In genomic region chr11:116644201-116644947, GRCh38 we compare ENCODE assay signal across 17 cellular contexts.
DNase-seq lines count a peak whose midpoint lies in the region; ATAC-seq and TF ChIP-seq lines count a peak whose summit lies in the region.
"Had no signal": no experiment of that assay in that cellular context is flagged by ENCODE, and none has a peak within 500 bp of the region (broad histone marks: within the 10 kb centered on the region; RNA-seq: fewer than 3 reads in every experiment).

No MANE protein-coding gene starts in this region.

- H3K4me3 ChIP-seq in coronary artery (no peak overlapping the region), osteoblast (ENCODE audit: insufficient read depth, low read length) (no peak overlapping the region)
- H3K4me3 ChIP-seq: HAP-1, MG63, SJCRH30 had no signal

- H3K9me3 Mint-ChIP-seq in activated T-cell treated with anti-CD3 and anti-CD28 coated beads, Interleukin-2, amount 50 U/mL, for 72 hours, result no peaks in the 10 kb centered on the region

- H3K27ac ChIP-seq in coronary artery (no peak overlapping the region), osteoblast (ENCODE audit: low read depth, low read length) (no peak overlapping the region)
- H3K27ac ChIP-seq: SJCRH30 had no signal

- DNase-seq in NCI-H2227 (lab: John Stamatoyannopoulos, UW; ENCODE audit: unreplicated experiment) (peak; percentile 27), NCI-H2227 treated with DMSO at 0.1 percent for 48 hours (lab: John Stamatoyannopoulos, UW) (no peak), D341Med (ENCODE audit: low spot score) (peak; percentile 17), coronary artery (ENCODE audit: low spot score) (peak; percentile 43), osteoblast (ENCODE audit: insufficient read length, low spot score, missing footprints) (peak; percentile 84), posterior cingulate gyrus (no peak)
- no peak for DNase-seq in activated T-cell treated with anti-CD3 and anti-CD28 coated beads, Interleukin-2, amount 50 U/mL, for 72 hours
- DNase-seq: DMS79 treated with DMSO at 0.1 percent for 48 hours, Kasumi-1, MG63, NCI-H1436, NCI-H187 treated with DMSO at 0.1 percent for 48 hours, NCI-H2107, SJCRH30 had no signal

- H4K20me1 ChIP-seq in osteoblast (ENCODE audit: insufficient read depth, low read length), result no peaks in the 10 kb centered on the region

- no peak for TF ChIP-seq CTCF in coronary artery (IDR thresholded peaks at IDR 0.05)
- no peak for TF ChIP-seq CTCF in osteoblast (IDR thresholded peaks at IDR 0.05; ENCODE audit: extremely low read depth, low read depth, low read length)

- H3K4me2 ChIP-seq in osteoblast (ENCODE audit: insufficient read depth, low read length), result no peak overlapping the region

- no peak overlapping the region for H3K27ac Mint-ChIP-seq in activated T-cell treated with anti-CD3 and anti-CD28 coated beads, Interleukin-2, amount 50 U/mL, for 72 hours
- H3K27ac Mint-ChIP-seq: B cell, CD14-positive monocyte had no signal

- no peaks in the 10 kb centered on the region for H3K36me3 ChIP-seq in osteoblast (ENCODE audit: insufficient read depth, low read length)
- H3K36me3 ChIP-seq: HAP-1, MG63, SJCRH30 had no signal

- no peaks in the 10 kb centered on the region for H3K9me3 ChIP-seq in osteoblast (ENCODE audit: low read depth, low read length)
- H3K9me3 ChIP-seq: HAP-1, SJCRH30 had no signal

- H3K4me1 Mint-ChIP-seq in activated T-cell treated with anti-CD3 and anti-CD28 coated beads, Interleukin-2, amount 50 U/mL, for 72 hours (ENCODE audit: low read depth), result no peaks in the 10 kb centered on the region
- H3K4me1 Mint-ChIP-seq: B cell, CD14-positive monocyte had no signal

- no peaks in the 10 kb centered on the region for H3K79me2 ChIP-seq in osteoblast (ENCODE audit: insufficient read depth, low read length)

- peaks cover 7% of the 10 kb centered on the region for H3K27me3 Mint-ChIP-seq in activated T-cell treated with anti-CD3 and anti-CD28 coated beads, Interleukin-2, amount 50 U/mL, for 72 hours (ENCODE audit: low read depth)

- no peaks in the 10 kb centered on the region for H3K36me3 Mint-ChIP-seq in activated T-cell treated with anti-CD3 and anti-CD28 coated beads, Interleukin-2, amount 50 U/mL, for 72 hours (ENCODE audit: insufficient read depth in 2 of 2)
- H3K36me3 Mint-ChIP-seq: CD14-positive monocyte had no signal

- no peak for ATAC-seq in activated T-cell treated with anti-CD3 and anti-CD28 coated beads, Interleukin-2, amount 50 U/mL, for 72 hours (replicated peaks in 1 of 2)

- H3K4me3 Mint-ChIP-seq in activated T-cell treated with anti-CD3 and anti-CD28 coated beads, Interleukin-2, amount 50 U/mL, for 72 hours, result no peak overlapping the region
- H3K4me3 Mint-ChIP-seq: B cell, CD14-positive monocyte had no signal

- H3K4me1 ChIP-seq in osteoblast (ENCODE audit: insufficient read depth, low read length), result no peaks in the 10 kb centered on the region
- H3K4me1 ChIP-seq: HAP-1, SJCRH30 had no signal

- H3K27me3 ChIP-seq in osteoblast (ENCODE audit: insufficient read depth, low read length), result no peaks in the 10 kb centered on the region
- H3K27me3 ChIP-seq: MG63, SJCRH30 had no signal

- H2AFZ ChIP-seq in osteoblast (ENCODE audit: low read length), result no peak overlapping the region

- intact Hi-C loops in posterior cingulate gyrus (cut with DNase I), result no loop called here

Comparison
In these comparisons a context has a peak if more than half of its experiments do, and no peak if none do; other contexts are left out.
1. DNase-seq: peak in NCI-H2227 (single experiment), D341Med (single experiment), coronary artery (single experiment) and osteoblast (single experiment); none in NCI-H2227 treated with DMSO at 0.1 percent for 48 hours (single experiment), posterior cingulate gyrus (0 of 10) and activated T-cell treated with anti-CD3 and anti-CD28 coated beads, Interleukin-2, amount 50 U/mL, for 72 hours (0 of 2).